9 cellular contexts compared by ENCODE assay signal in genomic region chr16:57592591-57593003, GRCh38. TPM values are rescaled to one million over a fixed set of nuclear protein-coding genes. Genes with fewer than 3 reads are reported as not detected.
DNase-seq lines count a peak whose midpoint lies in the region; ATAC-seq, FAIRE-seq and TF ChIP-seq lines count a peak whose summit lies in the region.
"Had no signal": no experiment of that assay in that cellular context is flagged by ENCODE, and none has a peak within 500 bp of the region (broad histone marks: within the 10 kb centered on the region; RNA-seq: fewer than 3 reads in every experiment).

No MANE protein-coding gene starts in this region.

- no TSS peak for BruUV-seq in HepG2 (replicated peaks; lab: Mats Ljungman, UMichigan)

- intact Hi-C loops in right lobe of liver (cut with DNase I) (loop anchor here (2.0 to 5.0 kb wide), 2 partner anchors 54 to 55 kb away; no protein-coding TSS in a partner anchor), HepG2 (cut with micrococcal nuclease; ENCODE audit: unreplicated experiment) (loop anchor here (5.0 kb wide), 1 partner anchor 145 kb away; the partner anchor contains the start of gene KATNB1), lower lobe of right lung (cut with DNase I) (loop anchor here (10.0 kb wide), 1 partner anchor 52 kb away; no protein-coding TSS in a partner anchor), aorta (cut with DNase I) (loop anchor here in 1 of 2 donors (5.0 kb wide), 1 partner anchor 55 kb away; no protein-coding TSS in a partner anchor)

- TF ChIP-seq RAD21 in HepG2 (CRISPR knock-in tag; IDR thresholded peaks at IDR 0.05): no peak

- POLR2A ChIA-PET in HepG2 (lab: Yijun Ruan, JAX): no interaction called here
- POLR2A ChIA-PET in HEK293T (lab: Yijun Ruan, JAX): no interaction called here

- no peak overlapping the region for H3K9ac ChIP-seq in HepG2 (ENCODE audit: insufficient read depth, low read depth, low read length)

- in situ Hi-C loops in HepG2 (cut with HindIII; ENCODE audit: extremely low pct_ligation_motif_present, low pct_unique_long_range_greater_than_20kb): no loop called here

- H3K36me3 ChIP-seq in right lobe of liver (no peaks in the 10 kb centered on the region), HepG2 (replicated peaks in 1 of 2; ENCODE audit: control insufficient read depth in 1 of 2, insufficient read depth in 2 of 2, low read length in 2 of 2) (no peaks in the 10 kb centered on the region), lower lobe of right lung (no peaks in the 10 kb centered on the region), aorta (ENCODE audit: control insufficient read depth in 1 of 2, insufficient read depth in 2 of 2, low read length in 1 of 2) (no peaks in the 10 kb centered on the region)

- H4K20me1 ChIP-seq in HepG2 (ENCODE audit: insufficient read depth, low read length): no peaks in the 10 kb centered on the region

- TF ChIP-seq EP300 in HepG2 (IDR thresholded peaks at IDR 0.05; ENCODE audit: low read depth in 2 of 2, low read length in 2 of 2) (no peak), HepG2 (CRISPR knock-in tag; IDR thresholded peaks at IDR 0.05; ENCODE audit: borderline replicate concordance) (no peak)

- ATAC-seq in right lobe of liver (peak; percentile 4 to 50 (median 44)), HepG2 (no peak), lower lobe of right lung (peak; percentile 68 to 74), aorta (ENCODE audit: low FRiP score) (peak; percentile 53)

- H3K4me1 ChIP-seq in right lobe of liver (no peaks in the 10 kb centered on the region), HepG2 (ENCODE audit: insufficient read depth, low read length) (peaks cover 9% of the 10 kb centered on the region; the same call in 1 of the 2 replicates), lower lobe of right lung (peaks cover 12% of the 10 kb centered on the region), aorta (ENCODE audit: control insufficient read depth in 1 of 2, insufficient read depth in 2 of 2, low read length in 2 of 2) (no peaks in the 10 kb centered on the region)

- no peak for FAIRE-seq in HepG2 (lab: Jason Lieb, UNC)

- DNase-seq in right lobe of liver (no peak), HepG2 (ENCODE audit: low spot score) (no peak), lower lobe of right lung (no peak), aorta (peak in 1 of 2 donors; percentile 55), OCI-M2 (lab: John Stamatoyannopoulos, UW; ENCODE audit: unreplicated experiment) (no peak), HEK293T (ENCODE audit: extremely low spot score) (no peak), NCI-H524 treated with DMSO at 0.1 percent for 48 hours (lab: John Stamatoyannopoulos, UW) (no peak)
- DNase-seq in activated CD8-positive, alpha-beta memory T cell treated with anti-CD3 and anti-CD28 coated beads for 24 hours: peak; percentile 90

- TF ChIP-seq CTCF in right lobe of liver (IDR thresholded peaks at IDR 0.05) (no peak), HepG2 (CRISPR knock-in tag; IDR thresholded peaks at IDR 0.05) (no peak), lower lobe of right lung (IDR thresholded peaks at IDR 0.05) (no peak)

- H3K79me2 ChIP-seq in HepG2 (ENCODE audit: insufficient read depth, low read length): no peaks in the 10 kb centered on the region

- CTCF ChIA-PET in HepG2 (lab: Yijun Ruan, JAX; ENCODE audit: low intra/inter-chr PET ratio, low total read pairs) (interaction anchor here (17.5 kb wide), 1 partner anchor 57 kb away, joined by 571 read pairs; no protein-coding TSS in a partner anchor), HEK293T (lab: Yijun Ruan, JAX) (interaction anchor here (0.8 kb wide), 1 partner anchor 75 kb away, joined by 3 read pairs; no protein-coding TSS in a partner anchor)

- H3K4me2 ChIP-seq in HepG2 (ENCODE audit: low read depth, low read length): no peak overlapping the region

- no peak for TF ChIP-seq POLR2A in right lobe of liver (IDR thresholded peaks at IDR 0.05)
- no peak for TF ChIP-seq POLR2A in HepG2 (IDR thresholded peaks at IDR 0.05; ENCODE audit: insufficient read depth in 1 of 2, low read depth in 2 of 2, low read length in 2 of 2)

- H3K4me3 ChIP-seq in right lobe of liver (no peak overlapping the region), HepG2 (replicated peaks in 1 of 3; ENCODE audit: insufficient read depth in 1 of 3, low read depth in 2 of 3, low read length in 3 of 3) (no peak overlapping the region), lower lobe of right lung (no peak overlapping the region), aorta (ENCODE audit: low read length in 2 of 2) (no peak overlapping the region)

- 28% methylated on average over 4 of the region's 4 CpGs for WGBS in right lobe of liver (ENCODE audit: insufficient coverage, low coverage, low lambda C conversion rate, missing lambda C conversion rate)
- 35% methylated on average over 4 of the region's 4 CpGs for WGBS in HepG2 (ENCODE audit: low lambda C conversion rate)
- 57 to 58% methylated on average over 4 of the region's 4 CpGs for WGBS in aorta, 2 donors

- H3K9me3 ChIP-seq in right lobe of liver (no peaks in the 10 kb centered on the region), HepG2 (ENCODE audit: low read length) (no peaks in the 10 kb centered on the region), lower lobe of right lung (no peaks in the 10 kb centered on the region), aorta (ENCODE audit: control insufficient read depth, low read length) (peaks cover 2% of the 10 kb centered on the region)

- H3K27ac ChIP-seq in right lobe of liver (no peak overlapping the region), HepG2 (ENCODE audit: extremely low read length, insufficient read depth, low read length) (no peak overlapping the region), lower lobe of right lung (peak overlapping the region; percentile 46), aorta (ENCODE audit: low read depth in 1 of 2, low read length in 2 of 2) (no peak overlapping the region)

- no peak overlapping the region for H2AFZ ChIP-seq in HepG2 (ENCODE audit: low read length)

- no peaks in the 10 kb centered on the region for H3K27me3 ChIP-seq in right lobe of liver
- no peaks in the 10 kb centered on the region; a peak in 1 of 5 replicates for H3K27me3 ChIP-seq in HepG2 (ENCODE audit: control insufficient read depth in 1 of 2, insufficient read depth in 2 of 2, low read length in 2 of 2)
- no peaks in the 10 kb centered on the region for H3K27me3 ChIP-seq in lower lobe of right lung (ENCODE audit: low read depth)
- no peaks in the 10 kb centered on the region for H3K27me3 ChIP-seq in aorta (ENCODE audit: control insufficient read depth in 1 of 2, insufficient read depth in 2 of 2, low read length in 1 of 2)

RNA-seq across cellular contexts. Expression of gene ADGRG1, which starts 35.8 kb away (rescaled TPM):
- 1 to 10 TPM; 1.8 to 4.2 (median 3.4) TPM for total RNA-seq in right lobe of liver
- total RNA-seq in HepG2 (2016; rRNA removed; fragmentation: Illumina TruSeq; extraction: Trizol): 2.8 and 5.9 TPM in 2 replicates
- 1.1 and 2.0 TPM in 2 replicates for total RNA-seq in HepG2 (2016; cell fraction: cytosol; rRNA removed; fragmentation: Illumina TruSeq; extraction: Trizol; ENCODE audit: low read depth)
- total RNA-seq in HepG2 (2016; cell fraction: insoluble cytoplasmic fraction; rRNA removed; fragmentation: Illumina TruSeq; extraction: Trizol): 2.8 and 5.0 TPM in 2 replicates
- 3.1 and 3.2 TPM in 2 replicates for total RNA-seq in HepG2 (2016; cell fraction: membrane; rRNA removed; fragmentation: Illumina TruSeq; extraction: Trizol)
- total RNA-seq in HepG2 (2016; cell fraction: nucleus; rRNA removed; fragmentation: Illumina TruSeq; extraction: Trizol): 7.2 and 8.0 TPM in 2 replicates
- polyA plus RNA-seq in HepG2 (2011; rRNA removed): 2.7 and 3.3 TPM in 2 replicates
- 1.8 and 2.1 TPM in 2 replicates for polyA plus RNA-seq in HepG2 (2011; cell fraction: cytosol; rRNA removed)
- polyA plus RNA-seq in HepG2 (2011; cell fraction: nucleus; rRNA removed): 5.0 and 7.4 TPM in 2 replicates
- polyA plus RNA-seq in HepG2 (2012): 2.3 and 3.3 TPM in 2 replicates
- polyA plus RNA-seq in HepG2 (2016; cell fraction: cytosol; fragmentation: Illumina TruSeq; extraction: Trizol; ENCODE audit: low read depth): 0.83 and 1.3 TPM in 2 replicates
- 2.4 and 5.1 TPM in 2 replicates for polyA plus RNA-seq in HepG2 (2016; cell fraction: insoluble cytoplasmic fraction; fragmentation: Illumina TruSeq; extraction: Trizol; ENCODE audit: low read depth)
- 2.8 and 3.2 TPM in 2 replicates for polyA plus RNA-seq in HepG2 (2016; cell fraction: membrane; fragmentation: Illumina TruSeq; extraction: Trizol; ENCODE audit: low read depth)
- polyA plus RNA-seq in HepG2 (2016; cell fraction: nucleus; fragmentation: Illumina TruSeq; extraction: Trizol; ENCODE audit: insufficient read depth, low read depth): 14.1 and 15.0 TPM in 2 replicates
- 4.0 and 29.5 TPM in 2 replicates for polyA minus RNA-seq in HepG2 (2011; rRNA and poly(A)+ RNA removed; ENCODE audit: low replicate concordance)
- 1.8 and 1.9 TPM in 2 replicates for polyA minus RNA-seq in HepG2 (2011; cell fraction: cytosol; rRNA and poly(A)+ RNA removed)
- 2.4 and 2.8 TPM in 2 replicates for polyA minus RNA-seq in HepG2 (2011; cell fraction: nucleus; rRNA and poly(A)+ RNA removed)
- 37.9 TPM for total RNA-seq in lower lobe of right lung
- total RNA-seq in aorta: 10 to 100 TPM; 33.0 to 68.4 TPM
- 1 to 10 TPM; 1.2 to 2.1 TPM for polyA plus RNA-seq in aorta

RNA-seq across cellular contexts. Expression of gene ADGRG5, which starts 50.2 kb away (rescaled TPM):
- total RNA-seq in right lobe of liver (under 1 TPM in 4 of 6 experiments, not detected in 2; 0.09 to 0.54 (median 0.18) TPM), HepG2 (2016; rRNA removed; fragmentation: Illumina TruSeq; extraction: Trizol) (not detected in 2 replicates), lower lobe of right lung (1.4 TPM), aorta (under 1 TPM; 0.26 to 0.69 TPM)
- total RNA-seq in HepG2 (2016; cell fraction: cytosol; rRNA removed; fragmentation: Illumina TruSeq; extraction: Trizol; ENCODE audit: low read depth): not detected in 2 replicates
- not detected in 2 replicates for total RNA-seq in HepG2 (2016; cell fraction: insoluble cytoplasmic fraction; rRNA removed; fragmentation: Illumina TruSeq; extraction: Trizol)
- total RNA-seq in HepG2 (2016; cell fraction: membrane; rRNA removed; fragmentation: Illumina TruSeq; extraction: Trizol): not detected in 2 replicates
- total RNA-seq in HepG2 (2016; cell fraction: nucleus; rRNA removed; fragmentation: Illumina TruSeq; extraction: Trizol): not detected in 2 replicates
- polyA plus RNA-seq in HepG2 (2011; rRNA removed) (0.01 TPM in 1 of 2 replicates, not detected in the other), aorta (under 1 TPM in 1 of 2 donors, not detected in 1; 0.63 TPM)
- 0.03 TPM in 1 of 2 replicates, not detected in the other for polyA plus RNA-seq in HepG2 (2011; cell fraction: cytosol; rRNA removed)
- polyA plus RNA-seq in HepG2 (2011; cell fraction: nucleus; rRNA removed): 0.06 TPM in 1 of 2 replicates, not detected in the other
- 0.27 and 0.35 TPM in 2 replicates for polyA plus RNA-seq in HepG2 (2012)
- polyA plus RNA-seq in HepG2 (2016; cell fraction: cytosol; fragmentation: Illumina TruSeq; extraction: Trizol; ENCODE audit: low read depth): not detected in 2 replicates
- not detected in 2 replicates for polyA plus RNA-seq in HepG2 (2016; cell fraction: insoluble cytoplasmic fraction; fragmentation: Illumina TruSeq; extraction: Trizol; ENCODE audit: low read depth)
- polyA plus RNA-seq in HepG2 (2016; cell fraction: membrane; fragmentation: Illumina TruSeq; extraction: Trizol; ENCODE audit: low read depth): not detected in 2 replicates
- not detected in 2 replicates for polyA plus RNA-seq in HepG2 (2016; cell fraction: nucleus; fragmentation: Illumina TruSeq; extraction: Trizol; ENCODE audit: insufficient read depth, low read depth)
- polyA minus RNA-seq in HepG2 (2011; rRNA and poly(A)+ RNA removed; ENCODE audit: low replicate concordance): 0.12 TPM in 1 of 2 replicates, not detected in the other
- polyA minus RNA-seq in HepG2 (2011; cell fraction: cytosol; rRNA and poly(A)+ RNA removed): not detected in 2 replicates
- polyA minus RNA-seq in HepG2 (2011; cell fraction: nucleus; rRNA and poly(A)+ RNA removed): not detected in 2 replicates
- polyA plus RNA-seq: AG04450 had no signal

RNA-seq across cellular contexts. Expression of gene CCDC102A, which starts 56.2 kb away (rescaled TPM):
- total RNA-seq in right lobe of liver (1 to 10 TPM in 5 of 6 experiments, under 1 TPM in 1; 0.97 to 1.9 (median 1.2) TPM), HepG2 (2016; rRNA removed; fragmentation: Illumina TruSeq; extraction: Trizol) (0.91 and 2.1 TPM in 2 replicates), lower lobe of right lung (12.8 TPM), aorta (10 to 100 TPM; 15.3 to 21.9 TPM)
- 0.71 TPM in 2 replicates for total RNA-seq in HepG2 (2016; cell fraction: cytosol; rRNA removed; fragmentation: Illumina TruSeq; extraction: Trizol; ENCODE audit: low read depth)
- total RNA-seq in HepG2 (2016; cell fraction: insoluble cytoplasmic fraction; rRNA removed; fragmentation: Illumina TruSeq; extraction: Trizol): 1.1 and 2.8 TPM in 2 replicates
- 1.1 and 1.3 TPM in 2 replicates for total RNA-seq in HepG2 (2016; cell fraction: membrane; rRNA removed; fragmentation: Illumina TruSeq; extraction: Trizol)
- total RNA-seq in HepG2 (2016; cell fraction: nucleus; rRNA removed; fragmentation: Illumina TruSeq; extraction: Trizol): 0.41 and 1.0 TPM in 2 replicates
- polyA plus RNA-seq in HepG2 (2011; rRNA removed) (2.7 and 2.8 TPM in 2 replicates), aorta (10 to 100 TPM; 12.9 to 14.1 TPM)
- polyA plus RNA-seq in HepG2 (2011; cell fraction: cytosol; rRNA removed): 2.3 and 3.2 TPM in 2 replicates
- polyA plus RNA-seq in HepG2 (2011; cell fraction: nucleus; rRNA removed): 2.6 and 2.8 TPM in 2 replicates
- polyA plus RNA-seq in HepG2 (2012): 0.34 and 1.0 TPM in 2 replicates
- 0.34 and 0.49 TPM in 2 replicates for polyA plus RNA-seq in HepG2 (2016; cell fraction: cytosol; fragmentation: Illumina TruSeq; extraction: Trizol; ENCODE audit: low read depth)
- polyA plus RNA-seq in HepG2 (2016; cell fraction: insoluble cytoplasmic fraction; fragmentation: Illumina TruSeq; extraction: Trizol; ENCODE audit: low read depth): 1.2 TPM in 2 replicates
- polyA plus RNA-seq in HepG2 (2016; cell fraction: membrane; fragmentation: Illumina TruSeq; extraction: Trizol; ENCODE audit: low read depth): 0.51 and 0.64 TPM in 2 replicates
- polyA plus RNA-seq in HepG2 (2016; cell fraction: nucleus; fragmentation: Illumina TruSeq; extraction: Trizol; ENCODE audit: insufficient read depth, low read depth): 1.7 and 2.5 TPM in 2 replicates
- polyA minus RNA-seq in HepG2 (2011; rRNA and poly(A)+ RNA removed; ENCODE audit: low replicate concordance): 2.1 and 2.5 TPM in 2 replicates
- polyA minus RNA-seq in HepG2 (2011; cell fraction: cytosol; rRNA and poly(A)+ RNA removed): 0.69 and 1.1 TPM in 2 replicates
- polyA minus RNA-seq in HepG2 (2011; cell fraction: nucleus; rRNA and poly(A)+ RNA removed): 0.87 and 1.0 TPM in 2 replicates
